In genomic region chr12:118446247-118446646, GRCh38 we compare ENCODE assay signal across 12 cellular contexts.
"Had no signal": no experiment of that assay in that cellular context is flagged by ENCODE, and none has a peak within 500 bp of the region (broad histone marks: within the 10 kb centered on the region; RNA-seq: fewer than 3 reads in every experiment).

No MANE protein-coding gene starts in this region.

- H3K27ac ChIP-seq: colonic mucosa, gastroesophageal sphincter, spleen had no signal

- H3K36me3 ChIP-seq: colonic mucosa, gastroesophageal sphincter, spleen had no signal

- H3K27me3 ChIP-seq: colonic mucosa, gastroesophageal sphincter had no signal

- H3K4me1 ChIP-seq: colonic mucosa, gastroesophageal sphincter, spleen had no signal

- H3K4me3 ChIP-seq: colonic mucosa, gastroesophageal sphincter, spleen had no signal

- H3K9me3 ChIP-seq: colonic mucosa, gastroesophageal sphincter, spleen had no signal

- H3K36me3 Mint-ChIP-seq: activated naive CD4-positive, alpha-beta T cell treated with anti-CD3 and anti-CD28 coated beads, Interleukin-2, amount 10 ng/mL, durations not matched to agents 7 days and 5 days had no signal

- H3K4me1 Mint-ChIP-seq: activated naive CD4-positive, alpha-beta T cell treated with anti-CD3 and anti-CD28 coated beads, Interleukin-2, amount 10 ng/mL, durations not matched to agents 7 days and 5 days; naive thymus-derived CD4-positive, alpha-beta T cell had no signal

- H3K27me3 Mint-ChIP-seq: activated naive CD4-positive, alpha-beta T cell treated with anti-CD3 and anti-CD28 coated beads, Interleukin-2, amount 10 ng/mL, durations not matched to agents 7 days and 5 days had no signal

- H3K27ac Mint-ChIP-seq: activated naive CD4-positive, alpha-beta T cell treated with anti-CD3 and anti-CD28 coated beads, Interleukin-2, amount 10 ng/mL, durations not matched to agents 7 days and 5 days; activated T-helper 2 cell treated with anti-CD3 and anti-CD28 coated beads, Interferon-gamma antibody, Interleukin-2, Interleukin-4, amounts not matched to agents 10 μg/mL and 5 μg/mL and 100 μg/mL, durations not matched to agents 14 hours and 24 hours and 36 hours; naive thymus-derived CD4-positive, alpha-beta T cell; T-helper 1 cell treated with Interleukin-12 subunit alpha and Interleukin-12 subunit beta and Interleukin-4 antibody, amounts not matched to agents 30 μg/mL and 1 μg/mL, for 36 hours had no signal

- H3K4me3 Mint-ChIP-seq: activated naive CD4-positive, alpha-beta T cell treated with anti-CD3 and anti-CD28 coated beads, Interleukin-2, amount 10 ng/mL, durations not matched to agents 7 days and 5 days; naive thymus-derived CD4-positive, alpha-beta T cell; T-helper 1 cell treated with Interleukin-12 subunit alpha and Interleukin-12 subunit beta and Interleukin-4 antibody, amounts not matched to agents 30 μg/mL and 1 μg/mL, for 36 hours had no signal

- DNase-seq: activated naive CD4-positive, alpha-beta T cell treated with anti-CD3 and anti-CD28 coated beads, Interleukin-2, amount 10 ng/mL, durations not matched to agents 7 days and 5 days; colonic mucosa; hippocampal formation; naive thymus-derived CD4-positive, alpha-beta T cell; spleen; stimulated activated CD4-positive, alpha-beta T cell treated with anti-CD3 and anti-CD28 coated beads, Interleukin-1b, Interleukin-23, amount 100 ng/mL, for 48 hours; stimulated activated naive CD4-positive, alpha-beta T cell had no signal

- FAIRE-seq: endothelial cell of umbilical vein had no signal

- ATAC-seq: gastroesophageal sphincter; naive thymus-derived CD4-positive, alpha-beta T cell; sciatic nerve had no signal

- H3K9me3 Mint-ChIP-seq: activated naive CD4-positive, alpha-beta T cell treated with anti-CD3 and anti-CD28 coated beads, Interleukin-2, amount 10 ng/mL, durations not matched to agents 7 days and 5 days; activated T-helper 2 cell treated with anti-CD3 and anti-CD28 coated beads, Interferon-gamma antibody, Interleukin-2, Interleukin-4, amounts not matched to agents 10 μg/mL and 5 μg/mL and 100 μg/mL, durations not matched to agents 14 hours and 24 hours and 36 hours; T-helper 1 cell treated with Interleukin-12 subunit alpha and Interleukin-12 subunit beta and Interleukin-4 antibody, amounts not matched to agents 30 μg/mL and 1 μg/mL, for 36 hours had no signal
